10 cellular contexts compared by ENCODE assay signal in genomic region chr9:92146610-92147009, GRCh38. TPM values are rescaled to one million over a fixed set of nuclear protein-coding genes. Genes with fewer than 3 reads are reported as not detected.
DNase-seq lines count a peak whose midpoint lies in the region; ATAC-seq and TF ChIP-seq lines count a peak whose summit lies in the region.
"Had no signal": no experiment of that assay in that cellular context is flagged by ENCODE, and none has a peak within 500 bp of the region (broad histone marks: within the 10 kb centered on the region; RNA-seq: fewer than 3 reads in every experiment).

No MANE protein-coding gene starts in this region.

- peak overlapping the region; percentile 25 for H3K4me3 Mint-ChIP-seq in T-helper 17 cell

- peaks cover 0 to 21% (median 13%) of the 10 kb centered on the region in 3 donors for H3K4me1 ChIP-seq in gastroesophageal sphincter

- no peak for TF ChIP-seq EP300 in gastroesophageal sphincter (IDR thresholded peaks at IDR 0.05)

- no peaks in the 10 kb centered on the region for H3K36me3 ChIP-seq in gastroesophageal sphincter

- DNase-seq in GM03348 (ENCODE audit: low spot score) = peak; percentile 27
- DNase-seq in T-helper 17 cell = no peak
- peak; percentile 28 for DNase-seq in renal cortical epithelial cell (ENCODE audit: low read depth)
- DNase-seq in NCI-H2081 (lab: John Stamatoyannopoulos, UW) = no peak
- DNase-seq in islet precursor cell = no peak
- DNase-seq: activated naive CD8-positive, alpha-beta T cell treated with anti-CD3 and anti-CD28 coated beads, Interleukin-2, amount 10 ng/mL, durations not matched to agents 7 days and 5 days; NCI-H524 treated with DMSO at 0.1 percent for 48 hours had no signal

- no peak overlapping the region for H3K4me3 ChIP-seq in gastroesophageal sphincter

- H3K27ac Mint-ChIP-seq in T-helper 17 cell = no peak overlapping the region

- H3K4me1 Mint-ChIP-seq in T-helper 17 cell = peaks cover 11% of the 10 kb centered on the region

- ATAC-seq in T-helper 17 cell (no peak), gastroesophageal sphincter (peak; percentile 60), HG03095 (IDR thresholded peaks at IDR 0.05; ENCODE audit: unreplicated experiment) (no peak), GM21526 (IDR thresholded peaks at IDR 0.05; ENCODE audit: low FRiP score, unreplicated experiment) (no peak)

- no peak for TF ChIP-seq POLR2A in gastroesophageal sphincter (IDR thresholded peaks at IDR 0.05)

- peaks cover 53% of the 10 kb centered on the region for H3K27me3 Mint-ChIP-seq in T-helper 17 cell

- peak overlapping the region in 3 of 4 donors; percentile 56 to 73 (median 73) for H3K27ac ChIP-seq in gastroesophageal sphincter

- peaks cover 17% of the 10 kb centered on the region for H3K27me3 ChIP-seq in gastroesophageal sphincter

- peaks cover 8% of the 10 kb centered on the region for H3K36me3 Mint-ChIP-seq in T-helper 17 cell (ENCODE audit: low read depth)
- H3K36me3 Mint-ChIP-seq: activated naive CD8-positive, alpha-beta T cell treated with anti-CD3 and anti-CD28 coated beads, Interleukin-2, amount 10 ng/mL, durations not matched to agents 7 days and 5 days had no signal

- TF ChIP-seq CTCF in gastroesophageal sphincter (IDR thresholded peaks at IDR 0.05) = no peak

- H3K9me3 ChIP-seq in T-helper 17 cell (ENCODE audit: control insufficient read depth, low read length, poor library complexity, severe bottlenecking) = no peaks in the 10 kb centered on the region
- H3K9me3 ChIP-seq in gastroesophageal sphincter = no peaks in the 10 kb centered on the region

- 11 to 14% methylated on average over 3 of the region's 3 CpGs for WGBS in gastroesophageal sphincter (ENCODE audit: low coverage in 1 of 2), 2 donors

RNA-seq across cellular contexts. Expression of gene SPTLC1, which starts 31.4 kb away (rescaled TPM):
- total RNA-seq in T-helper 17 cell = 10 to 100 TPM; 40.0 to 42.0 TPM
- 10 to 100 TPM; 56.0 to 73.9 (median 64.0) TPM for total RNA-seq in gastroesophageal sphincter
- 144 and 180 TPM in 2 replicates for total RNA-seq in renal cortical epithelial cell

Comparison
In these comparisons a context has a peak if more than half of its experiments do, and no peak if none do; other contexts are left out.
1. DNase-seq: peak in GM03348 (single experiment) and renal cortical epithelial cell (single experiment); none in T-helper 17 cell (0 of 3), NCI-H2081 (0 of 2) and islet precursor cell (single experiment).